Comparison of ENCODE assay signal across 16 cellular contexts in the genomic region with DNA sequence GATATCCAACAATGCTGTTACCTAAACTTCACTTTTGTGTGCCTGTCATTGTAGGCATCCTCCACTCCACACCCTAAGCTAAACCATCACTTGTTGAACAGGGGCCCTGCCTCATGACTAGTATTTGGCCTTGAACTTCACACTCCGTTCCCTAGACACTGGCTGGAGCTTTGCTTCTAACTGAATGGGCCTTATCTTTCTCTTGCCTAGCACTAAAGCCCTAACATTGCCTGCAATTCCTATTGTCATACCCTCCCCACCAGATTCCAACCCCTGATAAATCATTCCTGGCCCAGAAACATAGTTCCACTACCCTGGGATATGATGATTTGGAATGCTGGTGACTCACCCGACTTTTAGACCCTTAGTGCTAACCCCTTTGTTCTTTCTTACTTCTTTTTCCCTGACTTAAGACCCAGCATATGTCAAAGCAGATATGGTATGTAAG. TPM values are rescaled to one million over a fixed set of nuclear protein-coding genes. Genes with fewer than 3 reads are reported as not detected.
A peak's percentile ranks its signal among the peaks of the same experiment; 100 is the strongest.
DNase-seq lines count a peak whose midpoint lies in the region; ATAC-seq and TF ChIP-seq lines count a peak whose summit lies in the region.
"Had no signal": no experiment of that assay in that cellular context is flagged by ENCODE, and none has a peak within 500 bp of the region (broad histone marks: within the 10 kb centered on the region; RNA-seq: fewer than 3 reads in every experiment).

No MANE protein-coding gene starts in this region.

- no peaks in the 10 kb centered on the region for H3K36me3 ChIP-seq in ectodermal cell (ENCODE audit: control insufficient read depth, insufficient read depth, low read length)
- H3K36me3 ChIP-seq: cardiac muscle cell, Peyer's patch, tibial artery had no signal

- TF ChIP-seq CTCF in Calu3 (IDR thresholded peaks at IDR 0.05; ENCODE audit: unreplicated experiment): no peak
- TF ChIP-seq CTCF in nephron (IDR thresholded peaks at IDR 0.05; ENCODE audit: unreplicated experiment in 3 of 3): no peak

- H3K27me3 Mint-ChIP-seq in Calu3 (ENCODE audit: unreplicated experiment): no peaks in the 10 kb centered on the region
- H3K27me3 Mint-ChIP-seq in nephron (ENCODE audit: low read depth): no peaks in the 10 kb centered on the region
- H3K27me3 Mint-ChIP-seq in activated CD4-positive, alpha-beta memory T cell treated with anti-CD3 and anti-CD28 coated beads for 36 hours: no peaks in the 10 kb centered on the region
- H3K27me3 Mint-ChIP-seq: activated CD4-positive, alpha-beta memory T cell treated with anti-CD3 and anti-CD28 coated beads, Interleukin-2, amount 10 ng/mL, durations not matched to agents 7 days and 5 days had no signal

- no peaks in the 10 kb centered on the region for H3K27me3 ChIP-seq in ectodermal cell (ENCODE audit: control insufficient read depth, insufficient read depth, low read length, poor library complexity, severe bottlenecking)
- H3K27me3 ChIP-seq: cardiac muscle cell, Peyer's patch, tibial artery had no signal

- H3K4me3 Mint-ChIP-seq in Calu3 (ENCODE audit: low read depth, unreplicated experiment) (no peak overlapping the region), nephron (no peak overlapping the region)
- no peak overlapping the region for H3K4me3 Mint-ChIP-seq in activated CD4-positive, alpha-beta memory T cell treated with anti-CD3 and anti-CD28 coated beads for 36 hours
- H3K4me3 Mint-ChIP-seq: activated CD4-positive, alpha-beta memory T cell treated with anti-CD3 and anti-CD28 coated beads, Interleukin-2, amount 10 ng/mL, durations not matched to agents 7 days and 5 days had no signal

- ATAC-seq in HG03159 (IDR thresholded peaks at IDR 0.05; ENCODE audit: unreplicated experiment): no peak

- POLR2A ChIA-PET in activated CD4-positive, alpha-beta memory T cell treated with anti-CD3 and anti-CD28 coated beads for 36 hours (lab: Charles Lee): no interaction called here

- no peaks in the 10 kb centered on the region for H3K9me3 ChIP-seq in ectodermal cell (ENCODE audit: control insufficient read depth, low read length)
- H3K9me3 ChIP-seq: Peyer's patch, tibial artery had no signal

- H3K27ac Mint-ChIP-seq in Calu3 (ENCODE audit: unreplicated experiment) (peak overlapping the region; percentile 76), nephron (peak overlapping the region; percentile 76 to 94 (median 92))
- H3K27ac Mint-ChIP-seq in activated CD4-positive, alpha-beta memory T cell treated with anti-CD3 and anti-CD28 coated beads for 36 hours: no peak overlapping the region
- H3K27ac Mint-ChIP-seq: activated CD4-positive, alpha-beta memory T cell treated with anti-CD3 and anti-CD28 coated beads, Interleukin-2, amount 10 ng/mL, durations not matched to agents 7 days and 5 days had no signal

- DNase-seq in Calu3 (no peak), M059J (ENCODE audit: low read depth) (peak; percentile 94), T-helper 9 cell (no peak), hepatic stellate cell (ENCODE audit: low spot score) (no peak)
- DNase-seq in activated CD4-positive, alpha-beta memory T cell treated with anti-CD3 and anti-CD28 coated beads for 36 hours: no peak
- DNase-seq: activated CD4-positive, alpha-beta memory T cell treated with anti-CD3 and anti-CD28 coated beads, Interleukin-2, amount 10 ng/mL, durations not matched to agents 7 days and 5 days; activated naive CD4-positive, alpha-beta T cell treated with Interleukin-2 at 50 U/mL for 16 hours; NCI-H446; stimulated activated CD4-positive, alpha-beta T cell treated with anti-CD3 and anti-CD28 coated beads, Interleukin-15, amount 100 ng/mL, for 24 hours; tibial artery had no signal

- BruUV-seq in Calu3 (replicated peaks; lab: Mats Ljungman, UMichigan): no TSS peak

- H3K27ac ChIP-seq in ectodermal cell (ENCODE audit: insufficient read depth, low read depth, low read length, poor library complexity, severe bottlenecking): peak overlapping the region; percentile 48
- H3K27ac ChIP-seq: cardiac muscle cell, tibial artery had no signal

- intact Hi-C loops in Calu3 (cut with micrococcal nuclease; ENCODE audit: unreplicated experiment): no loop called here
- intact Hi-C loops in activated CD4-positive, alpha-beta memory T cell treated with anti-CD3 and anti-CD28 coated beads for 36 hours (cut with micrococcal nuclease): no loop called here

- H3K4me1 Mint-ChIP-seq in Calu3 (ENCODE audit: low read depth, unreplicated experiment) (peaks cover 49% of the 10 kb centered on the region), nephron (peaks cover 20% of the 10 kb centered on the region)
- no peaks in the 10 kb centered on the region for H3K4me1 Mint-ChIP-seq in activated CD4-positive, alpha-beta memory T cell treated with anti-CD3 and anti-CD28 coated beads for 36 hours (ENCODE audit: low read depth)

- H3K9me3 Mint-ChIP-seq in Calu3 (ENCODE audit: low read depth, unreplicated experiment) (no peaks in the 10 kb centered on the region), nephron (no peaks in the 10 kb centered on the region)
- no peaks in the 10 kb centered on the region for H3K9me3 Mint-ChIP-seq in activated CD4-positive, alpha-beta memory T cell treated with anti-CD3 and anti-CD28 coated beads for 36 hours
- H3K9me3 Mint-ChIP-seq: activated CD4-positive, alpha-beta memory T cell treated with anti-CD3 and anti-CD28 coated beads, Interleukin-2, amount 10 ng/mL, durations not matched to agents 7 days and 5 days had no signal

- peaks cover 3% of the 10 kb centered on the region for H3K4me1 ChIP-seq in ectodermal cell (ENCODE audit: control insufficient read depth, insufficient read depth, low read length)
- H3K4me1 ChIP-seq: tibial artery had no signal

- whole genome bisulfite sequencing in ectodermal cell, 2 experiments: 56 to 85% methylated on average over 2 of the region's 2 CpGs

- H3K36me3 Mint-ChIP-seq in Calu3 (ENCODE audit: insufficient read depth, unreplicated experiment) (peaks cover 8% of the 10 kb centered on the region), nephron (ENCODE audit: low read depth) (no peaks in the 10 kb centered on the region)
- H3K36me3 Mint-ChIP-seq in activated CD4-positive, alpha-beta memory T cell treated with anti-CD3 and anti-CD28 coated beads for 36 hours: no peaks in the 10 kb centered on the region

- no peak overlapping the region for H3K4me3 ChIP-seq in ectodermal cell (ENCODE audit: insufficient read depth, low read depth, low read length)
- H3K4me3 ChIP-seq: cardiac muscle cell, Peyer's patch, tibial artery had no signal

- CTCF ChIA-PET in Calu3 (lab: Charles Lee): interaction anchor here (1.1 to 1.9 kb wide), 3 partner anchors 86 to 593 kb away, joined by 3 to 12 read pairs (median 9); a partner anchor contains a TSS
- CTCF ChIA-PET in activated CD4-positive, alpha-beta memory T cell treated with anti-CD3 and anti-CD28 coated beads for 36 hours (lab: Charles Lee): no interaction called here

RNA-seq across cellular contexts. Expression of a gene that starts 24.2 kb away (rescaled TPM):
- total RNA-seq in Calu3 (2022): 157 and 183 TPM in 2 replicates
- total RNA-seq in M059J (2014; rRNA removed; shearing (Covaris generic)): 18.4 and 24.3 TPM in 2 replicates
- 5.7 TPM for polyA plus RNA-seq in ectodermal cell (2013, experiment 1 of 4)
- 6.1 TPM for polyA plus RNA-seq in ectodermal cell (2013, experiment 2 of 4)
- 5.8 TPM for polyA plus RNA-seq in ectodermal cell (2013, experiment 3 of 4)
- polyA plus RNA-seq in ectodermal cell (2013, experiment 4 of 4): 7.6 TPM
- total RNA-seq in activated CD4-positive, alpha-beta memory T cell treated with anti-CD3 and anti-CD28 coated beads for 36 hours: not detected
- total RNA-seq: activated CD4-positive, alpha-beta memory T cell treated with anti-CD3 and anti-CD28 coated beads, Interleukin-2, amount 10 ng/mL, durations not matched to agents 7 days and 5 days; T-helper 2 cell treated with Interferon-gamma antibody and Interleukin-4, amounts not matched to agents 100 ng/mL and 5 ng/mL, for 36 hours had no signal

Comparison
In these comparisons a context has a peak if more than half of its experiments do, and no peak if none do; other contexts are left out.
1. RNA of a gene that starts 24.2 kb away (total RNA-seq): 157 to 183 TPM in Calu3 and 18.4 to 24.3 TPM in M059J; not detected in activated CD4-positive, alpha-beta memory T cell treated with anti-CD3 and anti-CD28 coated beads for 36 hours; every median in the first group is over 10 times any median in the second.